Comparison of ENCODE assay signal across 8 cellular contexts in the genomic region with DNA sequence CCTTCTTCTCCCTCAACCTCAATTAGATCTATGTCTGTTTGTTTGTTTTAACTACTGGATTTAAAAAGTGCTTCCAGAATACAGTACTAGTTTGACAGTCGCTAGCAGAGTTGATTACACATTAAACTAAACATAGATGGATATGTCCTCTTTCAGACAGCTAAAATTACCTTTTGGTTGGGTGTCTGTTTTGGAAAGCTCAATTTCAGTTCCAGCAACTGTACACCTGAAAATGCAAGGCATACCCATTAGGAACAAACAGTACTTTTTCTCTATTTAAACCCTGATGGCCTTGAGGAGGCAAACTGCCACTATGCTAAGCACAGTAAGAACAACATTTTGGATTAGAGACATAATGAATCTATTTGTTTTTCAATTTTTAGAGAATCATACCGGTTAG.
"Had no signal": no experiment of that assay in that cellular context is flagged by ENCODE, and none has a peak within 500 bp of the region (broad histone marks: within the 10 kb centered on the region; RNA-seq: fewer than 3 reads in every experiment).

No MANE protein-coding gene starts in this region.

- H3K4me3 ChIP-seq: GM23248, K562 had no signal

- H3K9ac ChIP-seq: GM23248 had no signal

- ATAC-seq: K562 had no signal

- H3K27ac ChIP-seq: GM23248 had no signal

- DNase-seq: GM23248, GOT3, H9, HCEC 1CT, HFFc6, IMR-90, KG1 had no signal
